Comparison of ENCODE assay signal across 7 cellular contexts in genomic region chr17:51298508-51299371, GRCh38. TPM values are rescaled to one million over a fixed set of nuclear protein-coding genes. Genes with fewer than 3 reads are reported as not detected.
DNase-seq lines count a peak whose midpoint lies in the region; TF ChIP-seq lines count a peak whose summit lies in the region.

No MANE protein-coding gene starts in this region.

- DNase-seq in G401 (ENCODE audit: low spot score) (peak; percentile 79), SK-MEL-5 (ENCODE audit: low read depth, low spot score) (peak; percentile 74), fibroblast of the aortic adventitia (ENCODE audit: low read depth) (peak; percentile 61), putamen (ENCODE audit: low spot score) (peak; percentile 50), NCI-H187 (lab: John Stamatoyannopoulos, UW) (no peak), posterior vena cava (ENCODE audit: low spot score) (no peak)

- in situ Hi-C loops in G401 (cut with HindIII; ENCODE audit: low sequenced_read_pairs): no loop called here
- in situ Hi-C loops in SK-MEL-5 (cut with HindIII; ENCODE audit: low pct_unique_long_range_greater_than_20kb, low sequenced_read_pairs): no loop called here

- peak; percentile 80 for TF ChIP-seq CTCF in LNCAP (IDR thresholded peaks at IDR 0.05)
- peak; percentile 84 for TF ChIP-seq CTCF in fibroblast of the aortic adventitia (IDR thresholded peaks at IDR 0.05; ENCODE audit: insufficient read depth, low read length)

- intact Hi-C loops in posterior vena cava (cut with DNase I): no loop called here

- H3K4me3 ChIP-seq in fibroblast of the aortic adventitia (ENCODE audit: low read depth, low read length): no peak overlapping the region

RNA-seq across cellular contexts. Expression of gene UTP18, which starts 38.4 kb away (rescaled TPM):
- total RNA-seq in G401 (2014; rRNA removed; shearing (Covaris generic)): 133 and 139 TPM in 2 replicates
- 110 and 125 TPM in 2 replicates for total RNA-seq in SK-MEL-5 (2014; rRNA removed; shearing (Covaris generic))
- polyA plus RNA-seq in SK-MEL-5 (2015; cell fraction: cytosol; rRNA removed): 50.8 and 69.3 TPM in 2 replicates
- 45.1 and 77.1 TPM in 2 replicates for polyA plus RNA-seq in SK-MEL-5 (2015; cell fraction: nucleus; rRNA removed)
- total RNA-seq in fibroblast of the aortic adventitia (ENCODE audit: low replicate concordance): 41.8 and 80.5 TPM in 2 replicates
- total RNA-seq in posterior vena cava: 10 to 100 TPM; 19.3 to 21.7 TPM

RNA-seq across cellular contexts. Expression of gene MBTD1, which starts 38.9 kb away (rescaled TPM):
- total RNA-seq in G401 (2014; rRNA removed; shearing (Covaris generic)): 6.5 and 14.0 TPM in 2 replicates
- 9.0 and 9.3 TPM in 2 replicates for total RNA-seq in SK-MEL-5 (2014; rRNA removed; shearing (Covaris generic))
- polyA plus RNA-seq in SK-MEL-5 (2015; cell fraction: cytosol; rRNA removed): 5.4 and 7.4 TPM in 2 replicates
- polyA plus RNA-seq in SK-MEL-5 (2015; cell fraction: nucleus; rRNA removed): 32.3 and 37.9 TPM in 2 replicates
- 13.1 and 15.7 TPM in 2 replicates for total RNA-seq in fibroblast of the aortic adventitia (ENCODE audit: low replicate concordance)
- total RNA-seq in posterior vena cava: 1 to 10 TPM; 8.8 to 9.9 TPM

Comparison
In these comparisons a context has a peak if more than half of its experiments do, and no peak if none do; other contexts are left out.
1. DNase-seq: peak in G401 (single experiment), SK-MEL-5 (single experiment), fibroblast of the aortic adventitia (single experiment) and putamen (single experiment); none in NCI-H187 (0 of 2) and posterior vena cava (single experiment).